Comparison of ENCODE assay signal across 19 cellular contexts in the genomic region with DNA sequence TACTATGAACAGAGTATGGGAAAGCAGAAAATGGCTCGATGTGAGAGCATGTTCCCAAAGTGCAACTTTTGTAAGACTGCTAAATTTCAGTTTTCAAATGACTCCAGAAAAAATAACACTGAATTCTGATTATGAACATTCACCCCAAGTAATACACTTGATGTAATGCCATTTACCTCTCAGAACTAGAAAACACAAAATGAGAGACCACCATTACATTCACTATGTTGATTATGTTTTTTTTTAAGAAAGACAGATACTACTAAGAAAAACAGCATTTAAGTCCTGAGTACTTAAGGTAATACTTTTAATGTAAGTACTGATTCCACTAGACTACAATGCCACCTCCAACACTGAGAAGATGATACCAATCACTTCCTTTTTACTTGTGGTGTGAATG. TPM values are rescaled to one million over a fixed set of nuclear protein-coding genes. Genes with fewer than 3 reads are reported as not detected.
DNase-seq lines count a peak whose midpoint lies in the region; ATAC-seq and TF ChIP-seq lines count a peak whose summit lies in the region.
"Had no signal": no experiment of that assay in that cellular context is flagged by ENCODE, and none has a peak within 500 bp of the region (broad histone marks: within the 10 kb centered on the region; RNA-seq: fewer than 3 reads in every experiment).

No MANE protein-coding gene starts in this region.

- peaks cover 40% of the 10 kb centered on the region for H3K79me2 ChIP-seq in OCI-LY3 (ENCODE audit: low read length)

- H3K4me1 Mint-ChIP-seq in activated T-cell treated with anti-CD3 and anti-CD28 coated beads, Interleukin-2, amount 50 U/mL, for 24 hours (ENCODE audit: low read depth), result peaks cover 59% of the 10 kb centered on the region
- peaks cover 34% of the 10 kb centered on the region for H3K4me1 Mint-ChIP-seq in activated T-helper 17 cell treated with anti-CD3 and anti-CD28 coated beads, Interleukin-2, amount 50 U/mL, for 72 hours
- peaks cover 9% of the 10 kb centered on the region for H3K4me1 Mint-ChIP-seq in neural crest cell
- H3K4me1 Mint-ChIP-seq: GM23338 had no signal

- H3K27ac Mint-ChIP-seq in activated T-cell treated with anti-CD3 and anti-CD28 coated beads, Interleukin-2, amount 50 U/mL, for 24 hours, result peak overlapping the region; percentile 45
- H3K27ac Mint-ChIP-seq in activated T-helper 17 cell treated with anti-CD3 and anti-CD28 coated beads, Interleukin-2, amount 50 U/mL, for 72 hours, result no peak overlapping the region
- H3K27ac Mint-ChIP-seq in neural crest cell (ENCODE audit: unreplicated experiment), result peak overlapping the region; percentile 32
- H3K27ac Mint-ChIP-seq: GM23338 had no signal

- H3K36me3 ChIP-seq in OCI-LY3 (replicated peaks; ENCODE audit: low read depth, low read length), result peaks cover 43% of the 10 kb centered on the region
- H3K36me3 ChIP-seq: BE2C had no signal

- no peak overlapping the region for H3K4me3 ChIP-seq in OCI-LY3 (ENCODE audit: low read length)
- H3K4me3 ChIP-seq: GM23338 had no signal

- peaks cover 78% of the 10 kb centered on the region for H3K4me1 ChIP-seq in OCI-LY3 (ENCODE audit: low read length)
- H3K4me1 ChIP-seq: BE2C had no signal

- no peaks in the 10 kb centered on the region for H3K27me3 ChIP-seq in OCI-LY3 (ENCODE audit: low read depth, low read length)
- H3K27me3 ChIP-seq: BE2C had no signal

- no peaks in the 10 kb centered on the region for H3K9me3 ChIP-seq in OCI-LY3 (ENCODE audit: insufficient read depth, low read length)
- H3K9me3 ChIP-seq: BE2C had no signal

- no peak overlapping the region for H3K4me3 Mint-ChIP-seq in activated T-cell treated with anti-CD3 and anti-CD28 coated beads, Interleukin-2, amount 50 U/mL, for 24 hours
- no peak overlapping the region for H3K4me3 Mint-ChIP-seq in activated T-helper 17 cell treated with anti-CD3 and anti-CD28 coated beads, Interleukin-2, amount 50 U/mL, for 72 hours
- no peak overlapping the region for H3K4me3 Mint-ChIP-seq in neural crest cell
- H3K4me3 Mint-ChIP-seq: CD4-positive, CD25-positive, alpha-beta regulatory T cell; CD8-positive, alpha-beta memory T cell; GM23338 had no signal

- H3K4me2 ChIP-seq in OCI-LY3 (ENCODE audit: low read length), result peak overlapping the region; percentile 23
- H3K4me2 ChIP-seq: GM23338 had no signal

- no peak overlapping the region for H3K9ac ChIP-seq in OCI-LY3 (ENCODE audit: low read length)

- TF ChIP-seq CTCF in OCI-LY3 (IDR thresholded peaks at IDR 0.05; ENCODE audit: low read depth, low read length), result no peak
- TF ChIP-seq CTCF in neural crest cell (conservative IDR thresholded peaks at IDR 0.05), result no peak

- peak; percentile 33 for ATAC-seq in activated T-helper 17 cell treated with anti-CD3 and anti-CD28 coated beads, Interleukin-2, amount 50 U/mL, for 72 hours (replicated peaks)
- ATAC-seq: GM23338 had no signal

- no peaks in the 10 kb centered on the region for H3K9me3 Mint-ChIP-seq in activated T-cell treated with anti-CD3 and anti-CD28 coated beads, Interleukin-2, amount 50 U/mL, for 24 hours
- no peaks in the 10 kb centered on the region for H3K9me3 Mint-ChIP-seq in activated T-helper 17 cell treated with anti-CD3 and anti-CD28 coated beads, Interleukin-2, amount 50 U/mL, for 72 hours
- no peaks in the 10 kb centered on the region for H3K9me3 Mint-ChIP-seq in neural crest cell
- H3K9me3 Mint-ChIP-seq: CD4-positive, CD25-positive, alpha-beta regulatory T cell; CD8-positive, alpha-beta memory T cell; GM23338 had no signal

- DNase-seq in activated T-cell treated with anti-CD3 and anti-CD28 coated beads, Interleukin-2, amount 50 U/mL, for 24 hours, result no peak
- DNase-seq in activated T-cell treated with anti-CD3 and anti-CD28 coated beads for 4 hours, result no peak
- DNase-seq in neural crest cell (ENCODE audit: low read depth, low spot score), result no peak
- DNase-seq in NCI-H2081 treated with DMSO at 0.1 percent for 48 hours (lab: John Stamatoyannopoulos, UW), result no peak
- no peak for DNase-seq in NCI-H748 treated with DMSO at 0.1 percent for 48 hours (lab: John Stamatoyannopoulos, UW)
- DNase-seq: ACHN; BE2C; C1 segment of cervical spinal cord; CD4-positive, CD25-positive, alpha-beta regulatory T cell; CD8-positive, alpha-beta memory T cell; COR-L47; DMS 273 treated with DMSO at 0.1 percent for 48 hours; DMS53; DND-41; EL; HCEC 1CT had no signal

- peaks cover 94% of the 10 kb centered on the region for H3K36me3 Mint-ChIP-seq in activated T-cell treated with anti-CD3 and anti-CD28 coated beads, Interleukin-2, amount 50 U/mL, for 24 hours (ENCODE audit: low read depth)
- peaks cover 94% of the 10 kb centered on the region for H3K36me3 Mint-ChIP-seq in activated T-helper 17 cell treated with anti-CD3 and anti-CD28 coated beads, Interleukin-2, amount 50 U/mL, for 72 hours (ENCODE audit: low read depth)
- peaks cover 5% of the 10 kb centered on the region for H3K36me3 Mint-ChIP-seq in neural crest cell (ENCODE audit: low read depth)

- no peaks in the 10 kb centered on the region for H3K27me3 Mint-ChIP-seq in activated T-cell treated with anti-CD3 and anti-CD28 coated beads, Interleukin-2, amount 50 U/mL, for 24 hours
- no peaks in the 10 kb centered on the region for H3K27me3 Mint-ChIP-seq in activated T-helper 17 cell treated with anti-CD3 and anti-CD28 coated beads, Interleukin-2, amount 50 U/mL, for 72 hours
- no peaks in the 10 kb centered on the region for H3K27me3 Mint-ChIP-seq in neural crest cell (ENCODE audit: low read depth)
- H3K27me3 Mint-ChIP-seq: CD4-positive, CD25-positive, alpha-beta regulatory T cell had no signal

- H2AFZ ChIP-seq in OCI-LY3 (ENCODE audit: low read depth, low read length), result no peak overlapping the region
- H2AFZ ChIP-seq: GM23338 had no signal

- no peaks in the 10 kb centered on the region for H4K20me1 ChIP-seq in OCI-LY3 (ENCODE audit: insufficient read depth, low read length)

- H3K27ac ChIP-seq in OCI-LY3 (ENCODE audit: low read length), result peak overlapping the region; percentile 26

RNA-seq across cellular contexts. Expression of gene SFT2D3, which starts 38.5 kb away (rescaled TPM):
- total RNA-seq in activated T-helper 17 cell treated with anti-CD3 and anti-CD28 coated beads, Interleukin-2, amount 50 U/mL, for 72 hours, result 1 to 10 TPM; 2.5 to 2.9 TPM
- 18.8 TPM in 2 replicates for total RNA-seq in neural crest cell
